ENCODE assay signal across 24 cellular contexts in the genomic region with DNA sequence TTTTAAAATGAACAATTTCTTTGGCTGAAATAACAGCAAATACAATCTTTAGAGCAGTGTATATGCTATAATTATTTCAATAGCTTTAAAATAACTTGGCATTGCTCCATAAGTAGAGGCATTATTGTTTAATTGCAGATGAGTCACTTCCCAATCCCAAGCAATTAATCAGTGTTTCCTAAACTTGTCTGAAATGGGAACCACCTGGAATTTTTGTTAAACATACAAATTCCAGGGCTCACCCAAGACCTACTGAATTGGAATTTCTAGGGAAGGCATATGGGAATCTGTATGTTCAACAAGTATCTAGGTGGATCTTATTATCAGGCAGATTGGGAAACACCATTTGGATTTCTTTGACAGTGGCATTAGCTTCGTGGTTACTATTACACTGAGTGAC.
"Had no signal": no experiment of that assay in that cellular context is flagged by ENCODE, and none has a peak within 500 bp of the region (broad histone marks: within the 10 kb centered on the region; RNA-seq: fewer than 3 reads in every experiment).

No MANE protein-coding gene starts in this region.

- FAIRE-seq: endometrium, kidney had no signal

- H3K36me3 ChIP-seq: gastroesophageal sphincter, ovary, suprapubic skin, transverse colon had no signal

- H3K27me3 ChIP-seq: gastroesophageal sphincter, ovary, suprapubic skin, transverse colon had no signal

- H3K9me3 ChIP-seq: gastroesophageal sphincter, ovary, suprapubic skin, transverse colon had no signal

- ATAC-seq: activated CD4-positive, alpha-beta T cell treated with anti-CD3 and anti-CD28 coated beads for 36 hours; activated CD8-positive, alpha-beta memory T cell treated with anti-CD3 and anti-CD28 coated beads, Interleukin-2, amount 10 ng/mL, durations not matched to agents 7 days and 5 days; activated CD8-positive, alpha-beta T cell treated with anti-CD3 and anti-CD28 coated beads, Interleukin-2, amount 10 ng/mL, durations not matched to agents 7 days and 5 days; activated naive CD8-positive, alpha-beta T cell treated with anti-CD3 and anti-CD28 coated beads, Interleukin-2, amount 50 U/mL, for 24 hours; gastroesophageal sphincter; naive thymus-derived CD4-positive, alpha-beta T cell; sciatic nerve; stimulated activated naive B cell treated with anti-CD40 and anti-IgM and Interleukin-4, amounts not matched to agents 10 μg/mL and 1 μg/mL and 100 μg/mL, for 72 hours had no signal

- H3K4me3 ChIP-seq: gastroesophageal sphincter, ovary, skin epidermis, suprapubic skin, transverse colon had no signal

- H3K27ac ChIP-seq: gastroesophageal sphincter, ovary, skin epidermis, suprapubic skin, transverse colon had no signal

- DNase-seq: activated CD4-positive, alpha-beta T cell treated with anti-CD3 and anti-CD28 coated beads for 36 hours; activated CD4-positive, CD25-positive, alpha-beta regulatory T cell; activated CD8-positive, alpha-beta memory T cell treated with anti-CD3 and anti-CD28 coated beads, Interleukin-2, amount 10 ng/mL, durations not matched to agents 7 days and 5 days; activated CD8-positive, alpha-beta T cell treated with anti-CD3 and anti-CD28 coated beads, Interleukin-2, amount 10 ng/mL, durations not matched to agents 7 days and 5 days; activated naive CD8-positive, alpha-beta T cell treated with anti-CD3 and anti-CD28 coated beads, Interleukin-2, amount 50 U/mL, for 24 hours; activated T-cell treated with anti-CD3 and anti-CD28 coated beads, Interleukin-2, amount 50 U/mL, for 48 hours; amygdala; effector CD8-positive, alpha-beta T cell; erythroblast; head of caudate nucleus; hippocampal formation; kidney; midbrain; naive thymus-derived CD4-positive, alpha-beta T cell; ovary; retina; stimulated activated CD4-positive, alpha-beta T cell treated with anti-CD3 and anti-CD28 coated beads, Interleukin-4, amount 100 ng/mL, for 4 hours; stimulated activated naive B cell treated with anti-CD40 and anti-IgM and Interleukin-4, amounts not matched to agents 10 μg/mL and 1 μg/mL and 100 μg/mL, for 72 hours; transverse colon had no signal

- H3K4me1 ChIP-seq: gastroesophageal sphincter, suprapubic skin, transverse colon had no signal
